ENCODE assay signal across 18 cellular contexts in the genomic region with DNA sequence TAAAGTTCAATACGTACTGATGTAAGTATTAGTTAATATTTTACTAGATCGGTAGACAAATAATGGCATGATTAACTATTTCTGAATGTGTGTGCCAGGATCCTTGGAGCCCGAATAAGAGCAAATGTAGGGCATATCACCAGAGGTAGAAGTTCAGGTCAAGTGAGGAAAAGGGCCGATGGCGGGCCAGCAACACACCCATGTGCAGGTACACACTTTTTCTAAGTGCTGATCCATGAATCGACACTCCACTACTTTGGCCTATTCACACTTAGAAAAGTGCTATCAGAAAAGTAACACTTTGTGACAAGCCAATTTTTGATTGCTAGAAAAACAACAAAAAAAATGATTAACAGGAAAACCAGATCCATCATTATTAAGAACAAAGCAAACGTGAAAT.
DNase-seq lines count a peak whose midpoint lies in the region; ATAC-seq, FAIRE-seq and TF ChIP-seq lines count a peak whose summit lies in the region.
"Had no signal": no experiment of that assay in that cellular context is flagged by ENCODE, and none has a peak within 500 bp of the region (broad histone marks: within the 10 kb centered on the region; RNA-seq: fewer than 3 reads in every experiment).

No MANE protein-coding gene starts in this region.

- H3K27me3 ChIP-seq in spleen (replicated peaks in 1 of 7): no peaks in the 10 kb centered on the region
- H3K27me3 ChIP-seq: cardiac muscle cell had no signal

- H3K36me3 ChIP-seq in kidney (ENCODE audit: control insufficient read depth in 1 of 2, insufficient read depth in 2 of 2, low read length in 2 of 2) (no peaks in the 10 kb centered on the region), spleen (peaks cover 0 to 8% (median 0%) of the 10 kb centered on the region in 6 donors)

- H3K4me3 ChIP-seq in kidney (ENCODE audit: low read length in 2 of 2) (peak overlapping the region in 1 of 2 donors; percentile 28), spleen (no peak overlapping the region)
- H3K4me3 ChIP-seq: cardiac muscle cell had no signal

- peak; percentile 26 for DNase-seq in DMS53 (lab: John Stamatoyannopoulos, UW)
- no peak for DNase-seq in DMS53 treated with DMSO at 0.1 percent for 48 hours (lab: John Stamatoyannopoulos, UW; ENCODE audit: unreplicated experiment)
- no peak for DNase-seq in activated CD8-positive, alpha-beta T cell treated with anti-CD3 and anti-CD28 coated beads for 36 hours
- DNase-seq in kidney: no peak
- no peak for DNase-seq in spleen
- DNase-seq in stimulated activated CD4-positive, alpha-beta T cell treated with anti-CD3 and anti-CD28 coated beads, Interleukin-15, amount 100 ng/mL, for 24 hours: no peak
- no peak for DNase-seq in endothelial cell (ENCODE audit: low spot score)
- DNase-seq: activated CD4-positive, CD25-positive, alpha-beta regulatory T cell; GF-D8; NCI-H1436 treated with DMSO at 0.1 percent for 48 hours; NCI-H510A treated with DMSO at 0.1 percent for 48 hours; retina had no signal

- no peak for TF ChIP-seq POLR2A in spleen (IDR thresholded peaks at IDR 0.05)

- peak overlapping the region in 1 of 2 donors; percentile 32 for H3K9ac ChIP-seq in kidney (ENCODE audit: low read length in 2 of 2)

- intact Hi-C loops in activated CD8-positive, alpha-beta T cell treated with anti-CD3 and anti-CD28 coated beads for 36 hours (cut with micrococcal nuclease): no loop called here
- intact Hi-C loops in kidney (cut with DNase I) (no loop called here), spleen (cut with DNase I; ENCODE audit: low total_unique reads) (no loop called here)

- H3K27ac ChIP-seq in kidney (ENCODE audit: low read depth in 2 of 2, low read length in 2 of 2) (peak overlapping the region; percentile 50 to 68), spleen (peak overlapping the region in 5 of 8 donors; percentile 4 to 79 (median 50))
- H3K27ac ChIP-seq: 22Rv1 had no signal

- H3K36me3 Mint-ChIP-seq in activated CD8-positive, alpha-beta T cell treated with anti-CD3 and anti-CD28 coated beads for 36 hours (ENCODE audit: low read depth): peaks cover 45% of the 10 kb centered on the region
- no peaks in the 10 kb centered on the region for H3K36me3 Mint-ChIP-seq in endothelial cell (ENCODE audit: low read depth, unreplicated experiment)

- H3K4me1 Mint-ChIP-seq in activated CD8-positive, alpha-beta T cell treated with anti-CD3 and anti-CD28 coated beads for 36 hours (ENCODE audit: low read depth): peaks cover 54% of the 10 kb centered on the region
- no peaks in the 10 kb centered on the region for H3K4me1 Mint-ChIP-seq in endothelial cell (ENCODE audit: unreplicated experiment)

- TF ChIP-seq CTCF in activated CD8-positive, alpha-beta T cell treated with anti-CD3 and anti-CD28 coated beads for 36 hours (IDR thresholded peaks at IDR 0.05): no peak
- no peak for TF ChIP-seq CTCF in kidney (IDR thresholded peaks at IDR 0.05; ENCODE audit: borderline replicate concordance, extremely low read depth, insufficient read depth)
- TF ChIP-seq CTCF in spleen (IDR thresholded peaks at IDR 0.05 in 8 of 11, conservative IDR thresholded peaks at IDR 0.05 in 3 of 11): no peak
- no peak for TF ChIP-seq CTCF in endothelial cell (IDR thresholded peaks at IDR 0.05; ENCODE audit: unreplicated experiment)

- H3K4me3 Mint-ChIP-seq in activated CD8-positive, alpha-beta T cell treated with anti-CD3 and anti-CD28 coated beads for 36 hours: no peak overlapping the region
- no peak overlapping the region for H3K4me3 Mint-ChIP-seq in endothelial cell (ENCODE audit: unreplicated experiment)

- H3K27ac Mint-ChIP-seq in activated CD8-positive, alpha-beta T cell treated with anti-CD3 and anti-CD28 coated beads for 36 hours: peak overlapping the region; percentile 94
- H3K27ac Mint-ChIP-seq in endothelial cell (ENCODE audit: unreplicated experiment): no peak overlapping the region

- no peaks in the 10 kb centered on the region for H3K9me3 ChIP-seq in kidney (ENCODE audit: control insufficient read depth in 1 of 2, low read length in 2 of 2)
- no peaks in the 10 kb centered on the region for H3K9me3 ChIP-seq in spleen

- WGBS in spleen, 5 donors: 88 to 97% (median 92%) methylated on average over 7 of the region's 7 CpGs

- H3K9me3 Mint-ChIP-seq in activated CD8-positive, alpha-beta T cell treated with anti-CD3 and anti-CD28 coated beads for 36 hours: peaks cover 6% of the 10 kb centered on the region
- no peaks in the 10 kb centered on the region for H3K9me3 Mint-ChIP-seq in endothelial cell (ENCODE audit: unreplicated experiment)
- H3K9me3 Mint-ChIP-seq: naive thymus-derived CD8-positive, alpha-beta T cell had no signal

- ATAC-seq in activated CD8-positive, alpha-beta T cell treated with anti-CD3 and anti-CD28 coated beads for 36 hours: no peak
- no peak for ATAC-seq in GM21576 (IDR thresholded peaks at IDR 0.05; ENCODE audit: unreplicated experiment)
- ATAC-seq: naive thymus-derived CD8-positive, alpha-beta T cell had no signal

- H3K4me1 ChIP-seq in kidney (ENCODE audit: control insufficient read depth in 1 of 2, insufficient read depth in 1 of 2, low read depth in 1 of 2, low read length in 2 of 2) (peaks cover 24 to 45% of the 10 kb centered on the region in 2 donors), spleen (peaks cover 7 to 33% (median 27%) of the 10 kb centered on the region in 6 donors)

- FAIRE-seq in kidney (lab: Jason Lieb, UNC): no peak
- FAIRE-seq: endothelial cell of umbilical vein, H1 had no signal

- H3K27me3 Mint-ChIP-seq in activated CD8-positive, alpha-beta T cell treated with anti-CD3 and anti-CD28 coated beads for 36 hours: no peaks in the 10 kb centered on the region
- H3K27me3 Mint-ChIP-seq in endothelial cell (ENCODE audit: unreplicated experiment): no peaks in the 10 kb centered on the region
- H3K27me3 Mint-ChIP-seq: naive thymus-derived CD8-positive, alpha-beta T cell had no signal

- POLR2A ChIA-PET in activated CD8-positive, alpha-beta T cell treated with anti-CD3 and anti-CD28 coated beads for 36 hours (lab: Charles Lee): no interaction called here

- CTCF ChIA-PET in activated CD8-positive, alpha-beta T cell treated with anti-CD3 and anti-CD28 coated beads for 36 hours (lab: Charles Lee): no interaction called here
